Comparison of ENCODE assay signal across 12 cellular contexts in genomic region chr1:9691726-9692125, GRCh38. TPM values are rescaled to one million over a fixed set of nuclear protein-coding genes. Genes with fewer than 3 reads are reported as not detected.
DNase-seq lines count a peak whose midpoint lies in the region; ATAC-seq and TF ChIP-seq lines count a peak whose summit lies in the region.
"Had no signal": no experiment of that assay in that cellular context is flagged by ENCODE, and none has a peak within 500 bp of the region (broad histone marks: within the 10 kb centered on the region; RNA-seq: fewer than 3 reads in every experiment).

No MANE protein-coding gene starts in this region.

- no peaks in the 10 kb centered on the region for H3K36me3 ChIP-seq in endodermal cell (ENCODE audit: control insufficient read depth, insufficient read depth, low read length)

- peak overlapping the region; percentile 91 to 98 for H3K4me3 Mint-ChIP-seq in activated T-cell treated with anti-CD3 and anti-CD28 coated beads, Interleukin-2, amount 50 U/mL, for 72 hours
- H3K4me3 Mint-ChIP-seq in T-helper 17 cell = peak overlapping the region; percentile 94
- H3K4me3 Mint-ChIP-seq in endodermal cell = no peak overlapping the region
- H3K4me3 Mint-ChIP-seq in stimulated activated effector memory CD8-positive, alpha-beta T cell treated with anti-CD3 and anti-CD28 coated beads, Interleukin-12 subunit alpha, Interleukin-12 subunit beta, amount 100 ng/mL, for 72 hours = peak overlapping the region; percentile 80

- WGBS in endodermal cell (ENCODE audit: insufficient coverage in 1 of 2, insufficient read length in 1 of 2), 2 experiments = 90 to 92% methylated on average over 5 of the region's 5 CpGs

- H3K4me3 ChIP-seq in endodermal cell (ENCODE audit: low read length) = no peak overlapping the region

- peaks cover 3% of the 10 kb centered on the region for H3K4me1 ChIP-seq in endodermal cell (ENCODE audit: control insufficient read depth, insufficient read depth, low read length)

- H3K4me1 Mint-ChIP-seq in activated T-cell treated with anti-CD3 and anti-CD28 coated beads, Interleukin-2, amount 50 U/mL, for 72 hours (ENCODE audit: low read depth) = peaks cover 46% of the 10 kb centered on the region
- H3K4me1 Mint-ChIP-seq in T-helper 17 cell = peaks cover 52% of the 10 kb centered on the region
- peaks cover 15% of the 10 kb centered on the region for H3K4me1 Mint-ChIP-seq in endodermal cell
- H3K4me1 Mint-ChIP-seq in stimulated activated effector memory CD8-positive, alpha-beta T cell treated with anti-CD3 and anti-CD28 coated beads, Interleukin-12 subunit alpha, Interleukin-12 subunit beta, amount 100 ng/mL, for 72 hours = peaks cover 69% of the 10 kb centered on the region

- no peaks in the 10 kb centered on the region for H3K27me3 Mint-ChIP-seq in activated T-cell treated with anti-CD3 and anti-CD28 coated beads, Interleukin-2, amount 50 U/mL, for 72 hours (ENCODE audit: low read depth)
- H3K27me3 Mint-ChIP-seq in T-helper 17 cell (no peaks in the 10 kb centered on the region), endodermal cell (ENCODE audit: insufficient read depth) (peaks cover 33% of the 10 kb centered on the region)

- H3K9ac ChIP-seq in endodermal cell (ENCODE audit: extremely low read depth, low read length, poor library complexity, severe bottlenecking) = no peak overlapping the region

- H3K36me3 Mint-ChIP-seq in activated T-cell treated with anti-CD3 and anti-CD28 coated beads, Interleukin-2, amount 50 U/mL, for 72 hours (ENCODE audit: insufficient read depth in 2 of 2) = peaks cover 10 to 23% of the 10 kb centered on the region in 2 donors
- H3K36me3 Mint-ChIP-seq in T-helper 17 cell (ENCODE audit: low read depth) (no peaks in the 10 kb centered on the region), endodermal cell (ENCODE audit: low read depth) (no peaks in the 10 kb centered on the region)
- peaks cover 85% of the 10 kb centered on the region for H3K36me3 Mint-ChIP-seq in stimulated activated effector memory CD8-positive, alpha-beta T cell treated with anti-CD3 and anti-CD28 coated beads, Interleukin-12 subunit alpha, Interleukin-12 subunit beta, amount 100 ng/mL, for 72 hours

- H3K9me3 ChIP-seq in T-helper 17 cell (ENCODE audit: control insufficient read depth, low read length, poor library complexity, severe bottlenecking) (no peaks in the 10 kb centered on the region), endodermal cell (ENCODE audit: control insufficient read depth, low read length) (no peaks in the 10 kb centered on the region)

- H3K9me3 Mint-ChIP-seq in activated T-cell treated with anti-CD3 and anti-CD28 coated beads, Interleukin-2, amount 50 U/mL, for 72 hours = no peaks in the 10 kb centered on the region
- H3K9me3 Mint-ChIP-seq in endodermal cell = no peaks in the 10 kb centered on the region
- H3K9me3 Mint-ChIP-seq in stimulated activated effector memory CD8-positive, alpha-beta T cell treated with anti-CD3 and anti-CD28 coated beads, Interleukin-12 subunit alpha, Interleukin-12 subunit beta, amount 100 ng/mL, for 72 hours = no peaks in the 10 kb centered on the region

- peaks cover 36% of the 10 kb centered on the region for H3K27me3 ChIP-seq in endodermal cell (ENCODE audit: control insufficient read depth, insufficient read depth, low read length, poor library complexity, severe bottlenecking)

- TF ChIP-seq CTCF in endodermal cell (conservative IDR thresholded peaks at IDR 0.05) = peak; percentile 29

- no peak overlapping the region for H3K27ac ChIP-seq in endodermal cell (ENCODE audit: low read depth, low read length)

- ATAC-seq in activated T-cell treated with anti-CD3 and anti-CD28 coated beads, Interleukin-2, amount 50 U/mL, for 72 hours (replicated peaks in 1 of 2) = no peak
- ATAC-seq in T-helper 17 cell (no peak), GM19035 (IDR thresholded peaks at IDR 0.05; ENCODE audit: unreplicated experiment) (no peak)
- ATAC-seq in stimulated activated effector memory CD8-positive, alpha-beta T cell treated with anti-CD3 and anti-CD28 coated beads, Interleukin-12 subunit alpha, Interleukin-12 subunit beta, amount 100 ng/mL, for 72 hours = no peak

- no peak overlapping the region for H3K27ac Mint-ChIP-seq in activated T-cell treated with anti-CD3 and anti-CD28 coated beads, Interleukin-2, amount 50 U/mL, for 72 hours
- H3K27ac Mint-ChIP-seq in T-helper 17 cell (peak overlapping the region; percentile 79), endodermal cell (no peak overlapping the region)
- H3K27ac Mint-ChIP-seq in stimulated activated effector memory CD8-positive, alpha-beta T cell treated with anti-CD3 and anti-CD28 coated beads, Interleukin-12 subunit alpha, Interleukin-12 subunit beta, amount 100 ng/mL, for 72 hours = peak overlapping the region; percentile 86

- no peak for DNase-seq in activated T-cell treated with anti-CD3 and anti-CD28 coated beads, Interleukin-2, amount 50 U/mL, for 72 hours
- DNase-seq in activated T-cell treated with anti-CD3 and anti-CD28 coated beads for 4 hours (no peak), T-helper 17 cell (no peak), endodermal cell (no peak), NCI-H2196 treated with DMSO at 0.1 percent for 48 hours (lab: John Stamatoyannopoulos, UW; ENCODE audit: unreplicated experiment) (no peak), midbrain (lab: John Stamatoyannopoulos, UW) (no peak)
- DNase-seq in stimulated activated effector memory CD8-positive, alpha-beta T cell treated with anti-CD3 and anti-CD28 coated beads, Interleukin-12 subunit alpha, Interleukin-12 subunit beta, amount 100 ng/mL, for 72 hours (ENCODE audit: low spot score in 2 of 2) = no peak
- DNase-seq: activated effector memory CD4-positive, alpha-beta T cell treated with Interleukin-2 at 50 U/mL for 16 hours; NCI-H69; SHP77 treated with DMSO at 0.1 percent for 48 hours; stimulated activated CD4-positive, alpha-beta T cell treated with anti-CD3 and anti-CD28 coated beads, Interleukin-2, amount 100 ng/mL, for 24 hours had no signal

RNA-seq across cellular contexts. Expression of gene PIK3CD, which starts 40.2 kb away (rescaled TPM):
- 100 to 1,000 TPM; 149 to 162 TPM for total RNA-seq in activated T-cell treated with anti-CD3 and anti-CD28 coated beads, Interleukin-2, amount 50 U/mL, for 72 hours
- total RNA-seq in T-helper 17 cell = 100 to 1,000 TPM; 177 to 204 TPM
- 10 to 100 TPM; 13.9 to 14.2 TPM for total RNA-seq in endodermal cell
- 4.3 TPM for polyA plus RNA-seq in endodermal cell (2013, experiment 1 of 2)
- polyA plus RNA-seq in endodermal cell (2013, experiment 2 of 2) = 3.3 TPM

Comparison
In these comparisons a context has a peak if more than half of its experiments do, and no peak if none do; other contexts are left out.
1. H3K27ac Mint-ChIP-seq: peak in T-helper 17 cell (single experiment) and stimulated activated effector memory CD8-positive, alpha-beta T cell treated with anti-CD3 and anti-CD28 coated beads, Interleukin-12 subunit alpha, Interleukin-12 subunit beta, amount 100 ng/mL, for 72 hours (single experiment); none in activated T-cell treated with anti-CD3 and anti-CD28 coated beads, Interleukin-2, amount 50 U/mL, for 72 hours (single experiment) and endodermal cell (single experiment).
2. RNA of gene PIK3CD, which starts 40.2 kb away (total RNA-seq): 177 to 204 TPM in T-helper 17 cell and 149 to 162 TPM in activated T-cell treated with anti-CD3 and anti-CD28 coated beads, Interleukin-2, amount 50 U/mL, for 72 hours; 13.9 to 14.2 TPM in endodermal cell; every median in the first group is over 4 times any median in the second.